ENCODE assay signal across 9 cellular contexts in genomic region chr17:41665566-41666335, GRCh38. TPM values are rescaled to one million over a fixed set of nuclear protein-coding genes. Genes with fewer than 3 reads are reported as not detected.
DNase-seq lines count a peak whose midpoint lies in the region; ATAC-seq and TF ChIP-seq lines count a peak whose summit lies in the region.
"Had no signal": no experiment of that assay in that cellular context is flagged by ENCODE, and none has a peak within 500 bp of the region (broad histone marks: within the 10 kb centered on the region; RNA-seq: fewer than 3 reads in every experiment).

No MANE protein-coding gene starts in this region.

- H3K4me3 ChIP-seq in OCI-LY1 (ENCODE audit: low read depth, low read length, poor library complexity, severe bottlenecking) (peak overlapping the region; percentile 54), epithelial cell of proximal tubule (ENCODE audit: low read depth, low read length) (peak overlapping the region; percentile 52), mucosa of rectum (ENCODE audit: low read length in 2 of 2) (peak overlapping the region; percentile 74 to 88)

- H3K27ac ChIP-seq in OCI-LY1 (ENCODE audit: low read depth, low read length, poor library complexity, severe bottlenecking) (peak overlapping the region; percentile 76), mucosa of rectum (ENCODE audit: low read depth in 2 of 2, low read length in 2 of 2) (peak overlapping the region; percentile 83 to 90)

- peak; percentile 82 for DNase-seq in Caki2 (ENCODE audit: low read depth)
- DNase-seq in HuH-7.5 (ENCODE audit: low spot score), result peak; percentile 92
- DNase-seq in activated T-cell treated with anti-CD3 and anti-CD28 coated beads for 24 hours (ENCODE audit: low read depth), result peak; percentile 88
- no peak for DNase-seq in epithelial cell of proximal tubule (ENCODE audit: low read depth)
- DNase-seq in stimulated activated CD8-positive, alpha-beta memory T cell treated with anti-CD3 and anti-CD28 coated beads, Interleukin-4, amount 100 ng/mL, for 4 hours (ENCODE audit: low read depth in 2 of 2, low spot score in 1 of 2), result peak; percentile 69 to 72

- peak; percentile 94 for TF ChIP-seq CTCF in OCI-LY1 (IDR thresholded peaks at IDR 0.05; ENCODE audit: low read length)
- peak; percentile 80 for TF ChIP-seq CTCF in epithelial cell of proximal tubule (conservative IDR thresholded peaks at IDR 0.05; ENCODE audit: low read depth, low read length)

- H3K4me2 ChIP-seq in OCI-LY1 (ENCODE audit: low read length), result peak overlapping the region; percentile 61

- H3F3A ChIP-seq in OCI-LY1 (ENCODE audit: insufficient read depth, low read length), result no peaks in the 10 kb centered on the region

- no peaks in the 10 kb centered on the region for H3K79me2 ChIP-seq in OCI-LY1 (ENCODE audit: insufficient read depth, low read length)

- H2AFZ ChIP-seq in OCI-LY1 (ENCODE audit: low read length), result peak overlapping the region; percentile 23; the same call in 1 of the 2 replicates

- no peaks in the 10 kb centered on the region for H3K36me3 ChIP-seq in OCI-LY1 (ENCODE audit: insufficient read depth, low read length)
- no peaks in the 10 kb centered on the region for H3K36me3 ChIP-seq in mucosa of rectum (ENCODE audit: control insufficient read depth in 2 of 2, insufficient read depth in 2 of 2, low read length in 2 of 2)

- H3K9ac ChIP-seq in OCI-LY1 (ENCODE audit: low read length) (peak overlapping the region; percentile 47; the same call in 1 of the 2 replicates), mucosa of rectum (ENCODE audit: low read depth in 1 of 2, low read length in 2 of 2) (peak overlapping the region; percentile 81 to 91)

- H3K9me2 ChIP-seq in OCI-LY1 (ENCODE audit: low read depth, low read length), result no peaks in the 10 kb centered on the region

- H3K9me3 ChIP-seq in OCI-LY1 (ENCODE audit: low read length) (no peaks in the 10 kb centered on the region), mucosa of rectum (ENCODE audit: control insufficient read depth in 2 of 2, low read length in 2 of 2) (no peaks in the 10 kb centered on the region)

- in situ Hi-C loops in Caki2 (cut with HindIII; ENCODE audit: low pct_unique_long_range_greater_than_20kb, low sequenced_read_pairs), result no loop called here

- H3K4me1 ChIP-seq in OCI-LY1 (ENCODE audit: insufficient read depth, low read length, severe bottlenecking), result peaks cover 23% of the 10 kb centered on the region
- peaks cover 7 to 19% of the 10 kb centered on the region in 2 donors for H3K4me1 ChIP-seq in mucosa of rectum (ENCODE audit: control insufficient read depth in 2 of 2, insufficient read depth in 2 of 2, low read length in 2 of 2)

- peak; percentile 61 for ATAC-seq in GM21515 (IDR thresholded peaks at IDR 0.05; ENCODE audit: unreplicated experiment)

- H4K20me1 ChIP-seq in OCI-LY1 (ENCODE audit: insufficient read depth, low read length), result no peaks in the 10 kb centered on the region

- no peaks in the 10 kb centered on the region for H3K27me3 ChIP-seq in OCI-LY1 (ENCODE audit: insufficient read depth, low read length)
- no peaks in the 10 kb centered on the region for H3K27me3 ChIP-seq in mucosa of rectum (ENCODE audit: control insufficient read depth in 2 of 2, insufficient read depth in 2 of 2, low read length in 2 of 2)

RNA-seq across cellular contexts. Expression of gene EIF1, which starts 22.9 kb away (rescaled TPM):
- 25.4 and 50.9 TPM in 2 replicates for total RNA-seq in Caki2 (2014; rRNA removed; shearing (Covaris generic); ENCODE audit: low replicate concordance)
- 59.0 and 86.7 TPM in 2 replicates for total RNA-seq in epithelial cell of proximal tubule

RNA-seq across cellular contexts. Expression of gene KRT17, which starts 41.4 kb away (rescaled TPM):
- not detected in 2 replicates for total RNA-seq in Caki2 (2014; rRNA removed; shearing (Covaris generic); ENCODE audit: low replicate concordance)
- 20.8 and 88.8 TPM in 2 replicates for total RNA-seq in epithelial cell of proximal tubule

RNA-seq across cellular contexts. Expression of gene GAST, which starts 46.4 kb away (rescaled TPM):
- total RNA-seq in Caki2 (2014; rRNA removed; shearing (Covaris generic); ENCODE audit: low replicate concordance), result not detected in 2 replicates
- total RNA-seq in epithelial cell of proximal tubule, result not detected in 2 replicates
- total RNA-seq: pulmonary artery endothelial cell had no signal

RNA-seq across cellular contexts. Expression of gene KRT16, which starts 53.2 kb away (rescaled TPM):
- total RNA-seq in Caki2 (2014; rRNA removed; shearing (Covaris generic); ENCODE audit: low replicate concordance), result 1.4 TPM in 1 of 2 replicates, not detected in the other
- 2.0 and 4.3 TPM in 2 replicates for total RNA-seq in epithelial cell of proximal tubule

Comparison
In these comparisons a context has a peak if more than half of its experiments do, and no peak if none do; other contexts are left out.
1. RNA of gene KRT17, which starts 41.4 kb away (total RNA-seq): 20.8 to 88.8 TPM in epithelial cell of proximal tubule; not detected in Caki2; every median in the first group is over 10 times any median in the second.
2. Peak in every context shown above with its lines, with median percentiles within 50 percentile points of each other: H3K4me3 ChIP-seq.